Comparison of ENCODE assay signal across 8 cellular contexts in the genomic region with DNA sequence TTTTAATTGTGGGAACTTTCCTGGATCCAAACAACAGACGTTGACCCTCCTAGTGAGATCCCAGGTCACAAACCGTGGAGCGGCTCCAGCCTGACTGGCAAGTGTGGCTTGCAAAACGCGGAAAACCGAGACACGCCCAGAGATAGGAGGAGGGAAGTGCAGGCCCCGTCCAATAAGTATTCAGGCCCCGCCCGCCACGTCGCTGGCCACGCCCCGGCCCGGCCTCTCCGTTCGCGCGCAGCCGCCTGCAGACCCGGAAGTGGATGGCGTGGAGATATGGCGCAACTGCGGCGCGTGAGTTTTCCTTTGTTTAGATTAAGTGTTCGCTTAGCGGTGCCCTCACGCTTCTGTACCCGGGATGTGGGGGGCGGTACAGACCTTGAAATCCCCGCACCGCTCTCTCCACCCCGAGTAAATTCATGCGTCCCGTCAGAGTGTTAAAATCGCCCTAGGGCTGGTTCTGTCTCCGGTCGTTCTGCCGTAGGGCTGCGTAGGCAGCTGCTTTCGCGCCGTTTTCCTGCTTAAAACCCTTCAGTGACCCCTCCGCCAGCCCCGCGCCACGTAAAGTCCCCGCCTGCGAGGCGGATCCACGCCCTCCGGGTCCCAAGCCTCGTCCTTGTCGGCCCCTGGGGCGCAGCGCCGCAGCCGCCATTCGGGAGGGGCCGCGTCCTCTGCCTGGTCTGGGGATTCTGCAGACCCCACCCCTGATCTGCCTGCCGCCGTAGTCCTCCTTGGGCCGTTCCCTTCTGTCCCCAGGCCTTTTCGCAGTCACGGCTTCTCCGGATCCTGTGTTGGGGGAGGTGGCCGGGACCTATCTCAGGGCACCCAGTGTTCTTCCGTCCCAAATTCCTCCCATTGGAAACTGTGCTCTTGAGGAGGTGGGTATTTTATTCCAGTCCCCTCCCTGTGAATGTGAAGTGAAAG. TPM values are rescaled to one million over a fixed set of nuclear protein-coding genes. Genes with fewer than 3 reads are reported as not detected.
DNase-seq lines count a peak whose midpoint lies in the region; ATAC-seq, FAIRE-seq and TF ChIP-seq lines count a peak whose summit lies in the region.

A gene (plus strand): TSS at position 250 of the 924 bp plus-strand sequence. CDS start 27 bp downstream, at position 277.

- ATAC-seq in GM21529 (IDR thresholded peaks at IDR 0.05; ENCODE audit: unreplicated experiment) (peak; percentile 97), mucosa of descending colon (peak; percentile 100)

- FAIRE-seq in D721Med (lab: Jason Lieb, UNC), result no peak

- H3K4me1 Mint-ChIP-seq in IgD-negative memory B cell, result peaks cover 21 to 36% (median 31%) of the 10 kb centered on the region in 3 donors

- H3K4me3 Mint-ChIP-seq in IgD-negative memory B cell, result peak within 1 kb of the TSS; percentile 92 to 99 (median 95)

- H3K27ac ChIP-seq in epithelial cell of prostate, result peak within 1 kb of the TSS; percentile 80

- peaks cover 17% of the 10 kb centered on the region for H3K36me3 Mint-ChIP-seq in IgD-negative memory B cell

- H3K4me1 ChIP-seq in mucosa of descending colon (ENCODE audit: low read depth), result peaks cover 7% of the 10 kb centered on the region

- H3K9me3 ChIP-seq in mucosa of descending colon, result peaks cover 11% of the 10 kb centered on the region

- peaks cover 2 to 10% (median 5%) of the 10 kb centered on the region in 3 donors for H3K9me3 Mint-ChIP-seq in IgD-negative memory B cell

- TF ChIP-seq CTCF in D721Med (IDR thresholded peaks at IDR 0.05; ENCODE audit: insufficient read depth, missing control alignments), result no peak
- no peak for TF ChIP-seq CTCF in mucosa of descending colon (IDR thresholded peaks at IDR 0.05)

- DNase-seq in D721Med (ENCODE audit: insufficient read length, low spot score) (peak; percentile 82), OCI-M2 (lab: John Stamatoyannopoulos, UW; ENCODE audit: unreplicated experiment) (peak; percentile 86), activated T-cell treated with anti-CD3 and anti-CD28 coated beads for 4 hours (peak; percentile 97), epithelial cell of prostate (ENCODE audit: low read depth, low spot score) (peak; percentile 73), mucosa of descending colon (peak; percentile 98 to 99 (median 99))
- DNase-seq in stimulated activated CD8-positive, alpha-beta memory T cell treated with anti-CD3 and anti-CD28 coated beads, Interleukin-4, amount 100 ng/mL, for 24 hours (ENCODE audit: low read depth), result peak; percentile 99

- H3K36me3 ChIP-seq in mucosa of descending colon (ENCODE audit: low read depth), result no peaks in the 10 kb centered on the region

- intact Hi-C loops in mucosa of descending colon (cut with DNase I, micrococcal nuclease), result no loop called here

- H3K27ac Mint-ChIP-seq in IgD-negative memory B cell, result peak within 1 kb of the TSS; percentile 88 to 99 (median 97)

- peaks cover 1% of the 10 kb centered on the region for H3K27me3 Mint-ChIP-seq in IgD-negative memory B cell

- H3K4me3 ChIP-seq in mucosa of descending colon, result peak within 1 kb of the TSS; percentile 94

RNA-seq across cellular contexts. Expression of the gene that starts here (rescaled TPM):
- 54.8 TPM for polyA plus RNA-seq in IgD-negative memory B cell
- 10 to 100 TPM; 11.4 to 21.0 (median 12.8) TPM for total RNA-seq in mucosa of descending colon

Comparison
In these comparisons a context has a peak if more than half of its experiments do, and no peak if none do; other contexts are left out.
1. Peak in every context shown above with its lines: DNase-seq, ATAC-seq, H3K4me3 ChIP-seq and H3K27ac ChIP-seq.